ENCODE assay signal across 19 cellular contexts in genomic region chr3:185750015-185750414, GRCh38.
"Had no signal": no experiment of that assay in that cellular context is flagged by ENCODE, and none has a peak within 500 bp of the region (broad histone marks: within the 10 kb centered on the region; RNA-seq: fewer than 3 reads in every experiment).

No MANE protein-coding gene starts in this region.

- H3K4me3 ChIP-seq: cardiac muscle cell, heart right ventricle, pancreas, tibial artery, uterus had no signal

- ATAC-seq: heart right ventricle; left ventricle myocardium superior; pancreas; sciatic nerve; stimulated activated effector memory CD8-positive, alpha-beta T cell treated with anti-CD3 and anti-CD28 coated beads, Interleukin-12 subunit alpha, Interleukin-12 subunit beta, amount 100 ng/mL, for 72 hours; stimulated activated naive CD8-positive, alpha-beta T cell treated with anti-CD3 and anti-CD28 coated beads, Interleukin-15, amount 100 ng/mL, for 72 hours had no signal

- DNase-seq: activated CD4-positive, alpha-beta memory T cell treated with anti-CD3 and anti-CD28 coated beads for 36 hours; activated naive CD4-positive, alpha-beta T cell treated with anti-CD3 and anti-CD28 coated beads for 36 hours; activated naive CD8-positive, alpha-beta T cell treated with anti-CD3 and anti-CD28 coated beads, Interleukin-2, amount 10 ng/mL, durations not matched to agents 7 days and 5 days; activated T-cell treated with anti-CD3 and anti-CD28 coated beads, Interleukin-2, amount 50 U/mL, for 48 hours; erythroblast; foreskin fibroblast; heart right ventricle; left ventricle myocardium superior; mammary epithelial cell; midbrain; pancreas; stimulated activated CD4-positive, alpha-beta T cell treated with anti-CD3 and anti-CD28 coated beads, Interleukin-2, amount 100 ng/mL, for 24 hours; stimulated activated naive CD8-positive, alpha-beta T cell treated with anti-CD3 and anti-CD28 coated beads, Interleukin-15, amount 100 ng/mL, for 72 hours; T-helper 9 cell; tibial artery; uterus had no signal

- H3K9me3 ChIP-seq: pancreas, uterus had no signal

- H3K27ac ChIP-seq: cardiac muscle cell, heart right ventricle, pancreas, tibial artery, uterus had no signal

- H3K4me1 ChIP-seq: pancreas, tibial artery, uterus had no signal

- H3K36me3 ChIP-seq: cardiac muscle cell, heart right ventricle, pancreas, uterus had no signal

- H3K27me3 ChIP-seq: cardiac muscle cell, heart right ventricle, pancreas, uterus had no signal
